ENCODE assay signal across 13 cellular contexts in genomic region chr3:136120373-136121348, GRCh38.
DNase-seq lines count a peak whose midpoint lies in the region; ATAC-seq and TF ChIP-seq lines count a peak whose summit lies in the region.
"Had no signal": no experiment of that assay in that cellular context is flagged by ENCODE, and none has a peak within 500 bp of the region (broad histone marks: within the 10 kb centered on the region; RNA-seq: fewer than 3 reads in every experiment).

No MANE protein-coding gene starts in this region.

- H3K27ac ChIP-seq in breast epithelium: no peak overlapping the region
- no peak overlapping the region for H3K27ac ChIP-seq in naive thymus-derived CD4-positive, alpha-beta T cell (ENCODE audit: low read depth, low read length)
- H3K27ac ChIP-seq: upper lobe of left lung, VCaP had no signal

- no peaks in the 10 kb centered on the region for H3K4me1 ChIP-seq in breast epithelium
- H3K4me1 ChIP-seq in naive thymus-derived CD4-positive, alpha-beta T cell (ENCODE audit: control insufficient read depth in 2 of 2, insufficient read depth in 2 of 2, low read length in 2 of 2): no peaks in the 10 kb centered on the region
- H3K4me1 ChIP-seq: upper lobe of left lung had no signal

- DNase-seq in MCF 10A (ENCODE audit: unreplicated experiment) (no peak), breast epithelium (ENCODE audit: low spot score in 2 of 2) (no peak), NAMALWA (ENCODE audit: low spot score) (peak; percentile 84), iPS-NIHi11 (ENCODE audit: low spot score) (no peak)
- no peak for DNase-seq in naive thymus-derived CD4-positive, alpha-beta T cell
- no peak for DNase-seq in stimulated activated CD8-positive, alpha-beta memory T cell treated with anti-CD3 and anti-CD28 coated beads, Interleukin-4, amount 100 ng/mL, for 48 hours
- DNase-seq: 8988T, GF-D8, NCI-H1105, upper lobe of left lung had no signal

- peak overlapping the region; percentile 12 for H3K27ac Mint-ChIP-seq in MCF 10A (ENCODE audit: low read depth, unreplicated experiment)
- H3K27ac Mint-ChIP-seq in naive thymus-derived CD4-positive, alpha-beta T cell: peak overlapping the region in 1 of 9 donors; percentile 62

- H3K27me3 Mint-ChIP-seq in MCF 10A (ENCODE audit: insufficient read depth, unreplicated experiment): no peaks in the 10 kb centered on the region
- H3K27me3 Mint-ChIP-seq in naive thymus-derived CD4-positive, alpha-beta T cell: peaks cover 0 to 25% (median 5%) of the 10 kb centered on the region in 5 donors

- H3K9me3 ChIP-seq in breast epithelium: no peaks in the 10 kb centered on the region
- H3K9me3 ChIP-seq in naive thymus-derived CD4-positive, alpha-beta T cell (ENCODE audit: control insufficient read depth in 2 of 3, low read length in 3 of 3): no peaks in the 10 kb centered on the region
- H3K9me3 ChIP-seq: upper lobe of left lung had no signal

- intact Hi-C loops in MCF 10A (cut with micrococcal nuclease): no loop called here
- intact Hi-C loops in breast epithelium (cut with DNase I; ENCODE audit: low total_unique reads): no loop called here
- intact Hi-C loops in naive thymus-derived CD4-positive, alpha-beta T cell (cut with micrococcal nuclease): no loop called here

- H3K4me3 Mint-ChIP-seq in MCF 10A (ENCODE audit: unreplicated experiment): no peak overlapping the region
- H3K4me3 Mint-ChIP-seq in naive thymus-derived CD4-positive, alpha-beta T cell: no peak overlapping the region

- no peaks in the 10 kb centered on the region for H3K36me3 ChIP-seq in breast epithelium
- H3K36me3 ChIP-seq in naive thymus-derived CD4-positive, alpha-beta T cell (ENCODE audit: control insufficient read depth in 2 of 3, insufficient read depth in 3 of 3, low read length in 3 of 3): no peaks in the 10 kb centered on the region
- H3K36me3 ChIP-seq: upper lobe of left lung had no signal

- TF ChIP-seq CTCF in MCF 10A (IDR thresholded peaks at IDR 0.05; ENCODE audit: unreplicated experiment): no peak
- no peak for TF ChIP-seq CTCF in breast epithelium (IDR thresholded peaks at IDR 0.05)

- POLR2A ChIA-PET in MCF 10A (lab: Yijun Ruan, JAX): interaction anchor here (1.0 kb wide), 1 partner anchor 12 kb away, joined by 5 read pairs; no protein-coding TSS in a partner anchor
- POLR2A ChIA-PET in naive thymus-derived CD4-positive, alpha-beta T cell (lab: Charles Lee): interaction anchor here (0.6 kb wide), 1 partner anchor 38 kb away, joined by 3 read pairs; no protein-coding TSS in a partner anchor

- no peak for TF ChIP-seq POLR2A in breast epithelium (IDR thresholded peaks at IDR 0.05)

- no peak overlapping the region for H3K4me3 ChIP-seq in breast epithelium
- no peak overlapping the region for H3K4me3 ChIP-seq in naive thymus-derived CD4-positive, alpha-beta T cell (ENCODE audit: low read length)
- H3K4me3 ChIP-seq: upper lobe of left lung had no signal

- no peaks in the 10 kb centered on the region for H3K4me1 Mint-ChIP-seq in MCF 10A (ENCODE audit: insufficient read depth, unreplicated experiment)
- peaks cover 0 to 14% (median 0%) of the 10 kb centered on the region in 7 donors for H3K4me1 Mint-ChIP-seq in naive thymus-derived CD4-positive, alpha-beta T cell

- BruUV-seq in MCF 10A (replicated peaks; lab: Mats Ljungman, UMichigan): no TSS peak

- peak; percentile 70 for ATAC-seq in HG02870 (IDR thresholded peaks at IDR 0.05; ENCODE audit: unreplicated experiment)
- no peak for ATAC-seq in naive thymus-derived CD4-positive, alpha-beta T cell
- no peak for ATAC-seq in HG02885 (IDR thresholded peaks at IDR 0.05; ENCODE audit: poor library complexity, unreplicated experiment)

- H3K9me3 Mint-ChIP-seq in MCF 10A (ENCODE audit: unreplicated experiment): peaks cover 13% of the 10 kb centered on the region
- H3K9me3 Mint-ChIP-seq in naive thymus-derived CD4-positive, alpha-beta T cell: peaks cover 0 to 17% (median 4%) of the 10 kb centered on the region in 11 donors

- H3K36me3 Mint-ChIP-seq in MCF 10A (ENCODE audit: insufficient read depth, unreplicated experiment): peaks cover 3% of the 10 kb centered on the region
- peaks cover 0 to 23% (median 19%) of the 10 kb centered on the region in 5 donors for H3K36me3 Mint-ChIP-seq in naive thymus-derived CD4-positive, alpha-beta T cell

- CTCF ChIA-PET in MCF 10A (lab: Yijun Ruan, JAX): interaction anchor here (0.7 kb wide), 1 partner anchor 65 kb away, joined by 3 read pairs; no protein-coding TSS in a partner anchor
- CTCF ChIA-PET in naive thymus-derived CD4-positive, alpha-beta T cell (lab: Charles Lee): no interaction called here

- no peaks in the 10 kb centered on the region for H3K27me3 ChIP-seq in breast epithelium
- no peaks in the 10 kb centered on the region for H3K27me3 ChIP-seq in naive thymus-derived CD4-positive, alpha-beta T cell (ENCODE audit: control insufficient read depth in 2 of 2, insufficient read depth in 2 of 2, low read length in 2 of 2)
- H3K27me3 ChIP-seq: upper lobe of left lung had no signal
